In genomic region chr5:179821298-179822058, GRCh38 we compare ENCODE assay signal across 8 cellular contexts. TPM values are rescaled to one million over a fixed set of nuclear protein-coding genes. Genes with fewer than 3 reads are reported as not detected.
DNase-seq lines count a peak whose midpoint lies in the region; ATAC-seq, FAIRE-seq and TF ChIP-seq lines count a peak whose summit lies in the region.

No MANE protein-coding gene starts in this region.

- no peaks in the 10 kb centered on the region for H3K27me3 Mint-ChIP-seq in Calu3 (ENCODE audit: unreplicated experiment)
- no peaks in the 10 kb centered on the region for H3K27me3 Mint-ChIP-seq in activated T-cell treated with anti-CD3 and anti-CD28 coated beads, Interleukin-2, amount 50 U/mL, for 72 hours (ENCODE audit: low read depth)

- H3K9me2 ChIP-seq in PC-3 (replicated peaks; ENCODE audit: low read length) = no peaks in the 10 kb centered on the region

- H3K9me3 ChIP-seq in PC-3 (ENCODE audit: low read length) = no peaks in the 10 kb centered on the region
- no peaks in the 10 kb centered on the region for H3K9me3 ChIP-seq in esophagus squamous epithelium

- no peak overlapping the region for H2AFZ ChIP-seq in PC-3 (ENCODE audit: low read length)

- H3K36me3 Mint-ChIP-seq in Calu3 (ENCODE audit: insufficient read depth, unreplicated experiment) = peaks cover 94% of the 10 kb centered on the region
- H3K36me3 Mint-ChIP-seq in activated T-cell treated with anti-CD3 and anti-CD28 coated beads, Interleukin-2, amount 50 U/mL, for 72 hours (ENCODE audit: insufficient read depth in 2 of 2) = peaks cover 13 to 14% of the 10 kb centered on the region in 2 donors

- H3K27me3 ChIP-seq in PC-3 (ENCODE audit: low read length) (no peaks in the 10 kb centered on the region), esophagus squamous epithelium (no peaks in the 10 kb centered on the region)

- H3K4me3 Mint-ChIP-seq in Calu3 (ENCODE audit: low read depth, unreplicated experiment) = peak overlapping the region; percentile 97
- peak overlapping the region; percentile 87 to 93 for H3K4me3 Mint-ChIP-seq in activated T-cell treated with anti-CD3 and anti-CD28 coated beads, Interleukin-2, amount 50 U/mL, for 72 hours

- H3F3A ChIP-seq in PC-3 (ENCODE audit: low read length, unreplicated experiment) = no peaks in the 10 kb centered on the region

- no peaks in the 10 kb centered on the region for H3K9me3 Mint-ChIP-seq in Calu3 (ENCODE audit: low read depth, unreplicated experiment)
- no peaks in the 10 kb centered on the region for H3K9me3 Mint-ChIP-seq in activated T-cell treated with anti-CD3 and anti-CD28 coated beads, Interleukin-2, amount 50 U/mL, for 72 hours

- H3K36me3 ChIP-seq in PC-3 (ENCODE audit: low read depth, low read length) (peaks cover 23% of the 10 kb centered on the region), esophagus squamous epithelium (peaks cover 28 to 43% (median 30%) of the 10 kb centered on the region in 3 donors)

- POLR2A ChIA-PET in PC-3 (lab: Charles Lee; ENCODE audit: unreplicated experiment) = interaction anchor here (0.9 kb wide), 1 partner anchor 10 kb away, joined by 5 read pairs; no protein-coding TSS in a partner anchor

- WGBS in esophagus squamous epithelium, 2 donors = 0 to 5% methylated on average over 2 of the region's 54 CpGs

- H3K4me1 ChIP-seq in PC-3 (ENCODE audit: insufficient read depth, low read length) = peaks cover 41% of the 10 kb centered on the region
- H3K4me1 ChIP-seq in esophagus squamous epithelium = peaks cover 58 to 90% (median 64%) of the 10 kb centered on the region in 3 donors

- BruUV-seq in Calu3 (replicated peaks; lab: Mats Ljungman, UMichigan) = TSS peak; percentile 69
- BruUV-seq in PC-3 (replicated peaks; lab: Mats Ljungman, UMichigan) = no TSS peak

- peaks cover 50% of the 10 kb centered on the region for H4K20me1 ChIP-seq in PC-3 (ENCODE audit: low read length)

- ATAC-seq in GM21360 (IDR thresholded peaks at IDR 0.05; ENCODE audit: unreplicated experiment) (peak; percentile 35), PC-3 (peak; percentile 50)
- peak; percentile 67 to 70 for ATAC-seq in activated T-cell treated with anti-CD3 and anti-CD28 coated beads, Interleukin-2, amount 50 U/mL, for 72 hours (replicated peaks in 1 of 2)

- H3K4me1 Mint-ChIP-seq in Calu3 (ENCODE audit: low read depth, unreplicated experiment) = peaks cover 47% of the 10 kb centered on the region
- H3K4me1 Mint-ChIP-seq in activated T-cell treated with anti-CD3 and anti-CD28 coated beads, Interleukin-2, amount 50 U/mL, for 72 hours (ENCODE audit: low read depth) = peaks cover 51% of the 10 kb centered on the region

- H3K4me2 ChIP-seq in PC-3 (ENCODE audit: low read length) = peak overlapping the region; percentile 89

- H3K4me3 ChIP-seq in PC-3 (ENCODE audit: low read length) = peak overlapping the region; percentile 93
- H3K4me3 ChIP-seq in esophagus squamous epithelium = peak overlapping the region; percentile 76 to 100 (median 94)

- peak; percentile 65 for FAIRE-seq in HTR-8/SVneo (lab: Jason Lieb, UNC)

- intact Hi-C loops in Calu3 (cut with micrococcal nuclease; ENCODE audit: unreplicated experiment) = loop anchor here (2.0 to 5.0 kb wide), 2 partner anchors 17 to 59 kb away; no protein-coding TSS in a partner anchor
- intact Hi-C loops in PC-3 (cut with micrococcal nuclease) = loop anchor here (2.0 kb wide), 1 partner anchor 59 kb away; no protein-coding TSS in a partner anchor
- intact Hi-C loops in esophagus squamous epithelium (cut with DNase I) = no loop called here

- H3K27ac ChIP-seq in PC-3 (ENCODE audit: low read length) = peak overlapping the region; percentile 96
- peak overlapping the region; percentile 98 to 100 (median 100) for H3K27ac ChIP-seq in esophagus squamous epithelium

- H3K9ac ChIP-seq in PC-3 (ENCODE audit: low read length) = peak overlapping the region; percentile 94

- DNase-seq in Calu3 (peak; percentile 98), HTR-8/SVneo (ENCODE audit: insufficient read length, low spot score) (peak; percentile 84), PC-3 (peak; percentile 80), esophagus squamous epithelium (lab: John Stamatoyannopoulos, UW) (peak; percentile 71), myocyte (ENCODE audit: low read depth) (peak; percentile 92)
- peak; percentile 90 for DNase-seq in activated T-cell treated with anti-CD3 and anti-CD28 coated beads, Interleukin-2, amount 50 U/mL, for 72 hours
- DNase-seq in stimulated activated CD8-positive, alpha-beta memory T cell treated with anti-CD3 and anti-CD28 coated beads, Interleukin-7, amount 100 ng/mL, for 4 hours (ENCODE audit: low read depth in 2 of 2) = peak; percentile 66 to 79

- peak overlapping the region; percentile 99 for H3K27ac Mint-ChIP-seq in Calu3 (ENCODE audit: unreplicated experiment)
- H3K27ac Mint-ChIP-seq in activated T-cell treated with anti-CD3 and anti-CD28 coated beads, Interleukin-2, amount 50 U/mL, for 72 hours = peak overlapping the region; percentile 97

- peaks cover 56% of the 10 kb centered on the region for H3K79me2 ChIP-seq in PC-3 (ENCODE audit: low read length)

- peak in 3 of 4 donors; percentile 74 to 89 (median 86) for TF ChIP-seq POLR2A in esophagus squamous epithelium (IDR thresholded peaks at IDR 0.05)

- CTCF ChIA-PET in Calu3 (lab: Charles Lee) (interaction anchor here (0.5 to 1.6 kb wide), 2 partner anchors 12 to 13 kb away, joined by 3 to 6 read pairs; no protein-coding TSS in a partner anchor), PC-3 (lab: Charles Lee) (no interaction called here)

- TF ChIP-seq CTCF in Calu3 (IDR thresholded peaks at IDR 0.05; ENCODE audit: unreplicated experiment) (no peak), PC-3 (conservative IDR thresholded peaks at IDR 0.05; ENCODE audit: low read depth, low read length) (no peak), esophagus squamous epithelium (IDR thresholded peaks at IDR 0.05) (peak in 1 of 6 experiments; percentile 18)

RNA-seq across cellular contexts. Expression of gene SQSTM1, which starts 0.8 kb away (rescaled TPM):
- 1,023 and 1,145 TPM in 2 replicates for total RNA-seq in Calu3 (2022)
- total RNA-seq in PC-3 (2014; rRNA removed) = 253 and 341 TPM in 2 replicates
- 100 to 1,000 TPM; 213 to 226 TPM for total RNA-seq in activated T-cell treated with anti-CD3 and anti-CD28 coated beads, Interleukin-2, amount 50 U/mL, for 72 hours
- 100 to 1,000 TPM; 105 to 236 (median 149) TPM for total RNA-seq in esophagus squamous epithelium
- total RNA-seq in myocyte = 551 and 593 TPM in 2 replicates
- polyA plus RNA-seq in myocyte (2012) = 797 TPM

RNA-seq across cellular contexts. Expression of gene MGAT4B, which starts 14.8 kb away (rescaled TPM):
- total RNA-seq in Calu3 (2022) (610 and 613 TPM in 2 replicates), PC-3 (2014; rRNA removed) (88.9 and 113 TPM in 2 replicates), esophagus squamous epithelium (100 to 1,000 TPM in 1 of 4 donors, 10 to 100 TPM in 3; 68.5 to 119 (median 87.7) TPM), myocyte (125 and 135 TPM in 2 replicates)
- 100 to 1,000 TPM; 101 to 108 TPM for total RNA-seq in activated T-cell treated with anti-CD3 and anti-CD28 coated beads, Interleukin-2, amount 50 U/mL, for 72 hours
- 314 TPM for polyA plus RNA-seq in myocyte (2012)

RNA-seq across cellular contexts. Expression of gene LTC4S, which starts 27.7 kb away (rescaled TPM):
- total RNA-seq in Calu3 (2022) = 2.2 and 4.9 TPM in 2 replicates
- total RNA-seq in PC-3 (2014; rRNA removed) = 1.5 and 3.6 TPM in 2 replicates
- 1 to 10 TPM; 1.5 TPM for total RNA-seq in activated T-cell treated with anti-CD3 and anti-CD28 coated beads, Interleukin-2, amount 50 U/mL, for 72 hours
- total RNA-seq in esophagus squamous epithelium = 1 to 10 TPM in 3 of 4 donors, not detected in 1; 4.6 to 6.9 (median 4.7) TPM
- 0.94 and 1.0 TPM in 2 replicates for total RNA-seq in myocyte
- polyA plus RNA-seq in myocyte (2012) = 0.58 TPM

RNA-seq across cellular contexts. Expression of gene MRNIP, which starts 37.1 kb away (rescaled TPM):
- total RNA-seq in Calu3 (2022) (41.5 and 47.1 TPM in 2 replicates), PC-3 (2014; rRNA removed) (20.2 and 26.1 TPM in 2 replicates), esophagus squamous epithelium (10 to 100 TPM in 3 of 4 donors, 1 to 10 TPM in 1; 6.9 to 21.9 (median 10.7) TPM), myocyte (22.5 and 30.1 TPM in 2 replicates)
- 10 to 100 TPM; 26.4 to 33.3 TPM for total RNA-seq in activated T-cell treated with anti-CD3 and anti-CD28 coated beads, Interleukin-2, amount 50 U/mL, for 72 hours
- polyA plus RNA-seq in myocyte (2012) = 29.3 TPM

Comparison
In these comparisons a context has a peak if more than half of its experiments do, and no peak if none do; other contexts are left out.
1. Peak in every context shown above with its lines: DNase-seq, ATAC-seq, H3K4me3 ChIP-seq and H3K27ac ChIP-seq.